8 cellular contexts compared by ENCODE assay signal in the genomic region with DNA sequence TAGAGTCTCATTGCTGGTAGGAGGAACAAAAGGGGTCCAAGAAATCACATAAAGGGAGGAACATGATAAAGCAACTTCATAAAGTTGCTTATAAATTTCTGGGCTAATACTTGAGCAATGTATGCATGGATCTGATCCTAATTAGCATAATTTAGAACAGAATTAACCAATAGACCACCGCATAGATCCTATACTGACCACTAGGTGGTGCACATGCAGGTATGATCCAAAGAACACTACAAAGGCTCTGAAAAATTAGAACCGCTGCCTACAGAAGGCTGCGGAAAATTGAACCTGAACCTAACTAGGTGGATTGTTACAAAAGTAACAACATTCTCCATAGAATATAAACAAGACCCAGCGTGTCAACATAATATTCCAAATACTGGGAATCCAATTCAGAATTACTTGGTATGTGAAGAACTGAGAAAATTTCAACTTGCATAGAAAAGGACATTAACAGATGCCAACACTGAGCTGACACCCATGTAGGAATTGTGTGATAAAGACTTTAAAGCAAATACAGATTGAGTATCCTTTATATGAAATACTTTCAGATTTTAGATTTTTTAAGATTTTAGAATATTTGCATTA. TPM values are rescaled to one million over a fixed set of nuclear protein-coding genes. Genes with fewer than 3 reads are reported as not detected.
DNase-seq lines count a peak whose midpoint lies in the region; ATAC-seq, FAIRE-seq and TF ChIP-seq lines count a peak whose summit lies in the region.

No MANE protein-coding gene starts in this region.

- H2BK120ac ChIP-seq in mesenchymal stem cell (ENCODE audit: low read depth, low read length): no peak overlapping the region

- H2AFZ ChIP-seq in mammary epithelial cell (ENCODE audit: low read depth, low read length) (no peak overlapping the region), mesenchymal stem cell (ENCODE audit: low read depth, low read length) (no peak overlapping the region)

- H3K9me3 Mint-ChIP-seq in activated CD4-positive, alpha-beta T cell treated with anti-CD3 and anti-CD28 coated beads for 36 hours (ENCODE audit: low read depth): no peaks in the 10 kb centered on the region

- H3K36me3 ChIP-seq in mammary epithelial cell (ENCODE audit: insufficient read depth, low read length): no peaks in the 10 kb centered on the region
- H3K36me3 ChIP-seq in mesenchymal stem cell (ENCODE audit: control insufficient read depth in 1 of 2, insufficient read depth in 2 of 2, low read depth in 1 of 2, low read length in 2 of 2): peaks cover 3 to 25% of the 10 kb centered on the region in 2 experiments

- 15% methylated on average over 4 of the region's 4 CpGs for WGBS in mammary epithelial cell (ENCODE audit: low coverage, missing lambda C conversion rate)
- 78% methylated on average over 1 of the region's 4 CpGs for WGBS in mesenchymal stem cell

- ATAC-seq in activated CD4-positive, alpha-beta T cell treated with anti-CD3 and anti-CD28 coated beads for 36 hours: peak; percentile 73
- peak; percentile 70 for ATAC-seq in GM21717 (IDR thresholded peaks at IDR 0.05; ENCODE audit: unreplicated experiment)

- no peak overlapping the region for H2AK5ac ChIP-seq in mesenchymal stem cell (ENCODE audit: low read length, severe bottlenecking)

- no peaks in the 10 kb centered on the region for H4K20me1 ChIP-seq in mammary epithelial cell (ENCODE audit: insufficient read depth, low read length)

- dilution Hi-C loops in mammary epithelial cell (cut with HindIII; ENCODE audit: low sequenced_read_pairs): no loop called here

- no peak overlapping the region for H3K4ac ChIP-seq in mesenchymal stem cell (ENCODE audit: low read depth in 1 of 2, low read length in 2 of 2)

- BruUV-seq in mammary epithelial cell (replicated peaks; lab: Mats Ljungman, UMichigan): no TSS peak

- H3K23ac ChIP-seq in mesenchymal stem cell (ENCODE audit: low read length in 2 of 2): no peak overlapping the region

- no peak overlapping the region for H2BK12ac ChIP-seq in mesenchymal stem cell (ENCODE audit: low read length in 2 of 2)

- intact Hi-C loops in activated CD4-positive, alpha-beta T cell treated with anti-CD3 and anti-CD28 coated beads for 36 hours (cut with DNase I, micrococcal nuclease): loop anchor here (1.0 to 5.0 kb wide), 3 partner anchors 55 to 728 kb away; a partner anchor contains a TSS
- intact Hi-C loops in mammary epithelial cell (cut with micrococcal nuclease): loop anchor here (1.0 to 5.0 kb wide), 5 partner anchors 43 to 726 kb away; a partner anchor contains a TSS

- H3K4me2 ChIP-seq in mammary epithelial cell (ENCODE audit: insufficient read depth, low read depth, low read length) (no peak overlapping the region), mesenchymal stem cell (ENCODE audit: low read length, poor library complexity, severe bottlenecking) (no peak overlapping the region)

- no peak overlapping the region for H3K27ac Mint-ChIP-seq in activated CD4-positive, alpha-beta T cell treated with anti-CD3 and anti-CD28 coated beads for 36 hours

- H3K27me3 ChIP-seq in mammary epithelial cell (ENCODE audit: insufficient read depth, low read length): no peaks in the 10 kb centered on the region
- H3K27me3 ChIP-seq in mesenchymal stem cell (ENCODE audit: control insufficient read depth in 1 of 2, insufficient read depth in 1 of 2, low read length in 2 of 2): no peaks in the 10 kb centered on the region

- H3K4me3 ChIP-seq in mammary epithelial cell (replicated peaks in 1 of 3; ENCODE audit: insufficient read depth in 1 of 3, low read depth in 2 of 3, low read length in 3 of 3) (no peak overlapping the region), mesenchymal stem cell (ENCODE audit: insufficient read depth in 1 of 2, low read depth in 1 of 2, low read length in 2 of 2) (no peak overlapping the region)

- H3K27ac ChIP-seq in mammary epithelial cell (ENCODE audit: insufficient read depth, low read depth, low read length): no peak overlapping the region
- H3K27ac ChIP-seq in mesenchymal stem cell (ENCODE audit: low read length, poor library complexity, severe bottlenecking): no peak overlapping the region

- H3K36me3 Mint-ChIP-seq in activated CD4-positive, alpha-beta T cell treated with anti-CD3 and anti-CD28 coated beads for 36 hours (ENCODE audit: low read depth): peaks cover 22% of the 10 kb centered on the region

- H3K4me3 Mint-ChIP-seq in activated CD4-positive, alpha-beta T cell treated with anti-CD3 and anti-CD28 coated beads for 36 hours: no peak overlapping the region

- no peak overlapping the region for H3K18ac ChIP-seq in mesenchymal stem cell (ENCODE audit: low read depth in 1 of 2, low read length in 2 of 2)

- FAIRE-seq in urothelium cell line (lab: Jason Lieb, UNC): no peak

- POLR2A ChIA-PET in activated CD4-positive, alpha-beta T cell treated with anti-CD3 and anti-CD28 coated beads for 36 hours (lab: Charles Lee): interaction anchor here (0.5 kb wide), 1 partner anchor 120 kb away, joined by 4 read pairs; no protein-coding TSS in a partner anchor

- peak; percentile 26 for DNase-seq in activated CD4-positive, alpha-beta T cell treated with anti-CD3 and anti-CD28 coated beads for 36 hours
- no peak for DNase-seq in activated CD4-positive, alpha-beta T cell treated with anti-CD3 and anti-CD28 coated beads for 1 hour
- DNase-seq in NCI-H526 treated with DMSO at 0.1 percent for 48 hours (lab: John Stamatoyannopoulos, UW) (peak; percentile 56), mammary epithelial cell (peak; percentile 24), mesenchymal stem cell (peak; percentile 43), urothelium cell line (ENCODE audit: low spot score) (no peak)
- DNase-seq in stimulated activated CD4-positive, alpha-beta T cell treated with anti-CD3 and anti-CD28 coated beads, Interleukin-12 subunit alpha, Interleukin-12 subunit beta, amount 100 ng/mL, for 4 hours: no peak

- H3K14ac ChIP-seq in mesenchymal stem cell (ENCODE audit: low read length in 2 of 2): no peak overlapping the region

- H4K91ac ChIP-seq in mesenchymal stem cell (ENCODE audit: low read length): no peak overlapping the region

- no peaks in the 10 kb centered on the region for H3K4me1 ChIP-seq in mammary epithelial cell (ENCODE audit: insufficient read depth, low read length)
- no peaks in the 10 kb centered on the region for H3K4me1 ChIP-seq in mesenchymal stem cell (ENCODE audit: control insufficient read depth, insufficient read depth, low read depth, low read length)

- peak; percentile 56 to 61 for TF ChIP-seq CTCF in mammary epithelial cell (conservative IDR thresholded peaks at IDR 0.05 in 1 of 2, IDR thresholded peaks at IDR 0.05 in 1 of 2; ENCODE audit: extremely low read depth in 1 of 2, insufficient read depth in 1 of 2, low read depth in 1 of 2, low read length in 2 of 2)

- H3K79me1 ChIP-seq in mesenchymal stem cell (replicated peaks; ENCODE audit: low read length, poor library complexity, severe bottlenecking): no peaks in the 10 kb centered on the region

- H3K9ac ChIP-seq in mammary epithelial cell (ENCODE audit: insufficient read depth, low read length): no peak overlapping the region
- no peak overlapping the region for H3K9ac ChIP-seq in mesenchymal stem cell (ENCODE audit: low read length)

- no peak overlapping the region for H4K8ac ChIP-seq in mesenchymal stem cell (ENCODE audit: low read length)

- H3K27me3 Mint-ChIP-seq in activated CD4-positive, alpha-beta T cell treated with anti-CD3 and anti-CD28 coated beads for 36 hours: no peaks in the 10 kb centered on the region

- in situ Hi-C loops in mammary epithelial cell (cut with MboI; ENCODE audit: low sequenced_read_pairs in 2 of 2): loop anchor here in 1 of 2 donors (25.0 kb wide), 1 partner anchor 93 kb away; no protein-coding TSS in a partner anchor

- CTCF ChIA-PET in activated CD4-positive, alpha-beta T cell treated with anti-CD3 and anti-CD28 coated beads for 36 hours (lab: Charles Lee): interaction anchor here (0.7 to 2.2 kb wide), 6 partner anchors 13 to 551 kb away, joined by 3 to 6 read pairs (median 3); no protein-coding TSS in a partner anchor
- CTCF ChIA-PET in mammary epithelial cell (lab: Charles Lee; ENCODE audit: low non-redundant PET): no interaction called here

- no peak overlapping the region for H2BK15ac ChIP-seq in mesenchymal stem cell (ENCODE audit: low read depth, poor library complexity, severe bottlenecking)

- H2BK5ac ChIP-seq in mesenchymal stem cell (ENCODE audit: low read depth, low read length, poor library complexity, severe bottlenecking): no peak overlapping the region

- H3K79me2 ChIP-seq in mammary epithelial cell (ENCODE audit: insufficient read depth, low read length): no peaks in the 10 kb centered on the region

- no peaks in the 10 kb centered on the region for H3K9me3 ChIP-seq in mammary epithelial cell (replicated peaks; ENCODE audit: insufficient read depth, low read length)
- no peaks in the 10 kb centered on the region for H3K9me3 ChIP-seq in mesenchymal stem cell (ENCODE audit: control insufficient read depth, low read length)

- peaks cover 2% of the 10 kb centered on the region for H3K4me1 Mint-ChIP-seq in activated CD4-positive, alpha-beta T cell treated with anti-CD3 and anti-CD28 coated beads for 36 hours

RNA-seq across cellular contexts. Expression of a gene that starts 23.3 kb away (rescaled TPM):
- total RNA-seq in activated CD4-positive, alpha-beta T cell treated with anti-CD3 and anti-CD28 coated beads for 36 hours: 10 to 100 TPM; 28.1 to 30.3 TPM
- 10 to 100 TPM; 10.2 to 22.1 TPM for total RNA-seq in mammary epithelial cell
- polyA plus RNA-seq in mammary epithelial cell: 20.7 TPM
- 23.2 TPM for polyA minus RNA-seq in mammary epithelial cell
- polyA plus RNA-seq in mesenchymal stem cell (2013, experiment 1 of 2): 15.3 TPM
- polyA plus RNA-seq in mesenchymal stem cell (2013, experiment 2 of 2): 15.0 TPM

RNA-seq across cellular contexts. Expression of a gene that starts 23.6 kb away (rescaled TPM):
- 1 to 10 TPM; 3.8 to 7.6 TPM for total RNA-seq in activated CD4-positive, alpha-beta T cell treated with anti-CD3 and anti-CD28 coated beads for 36 hours
- 10 to 100 TPM in 1 of 2 donors, 1 to 10 TPM in 1; 6.6 to 10.7 TPM for total RNA-seq in mammary epithelial cell
- 13.1 TPM for polyA plus RNA-seq in mammary epithelial cell
- polyA minus RNA-seq in mammary epithelial cell: 2.8 TPM
- 11.4 TPM for polyA plus RNA-seq in mesenchymal stem cell (2013, experiment 1 of 2)
- polyA plus RNA-seq in mesenchymal stem cell (2013, experiment 2 of 2): 10.1 TPM

RNA-seq across cellular contexts. Expression of a gene that starts 23.6 kb away (rescaled TPM):
- total RNA-seq in activated CD4-positive, alpha-beta T cell treated with anti-CD3 and anti-CD28 coated beads for 36 hours: 10 to 100 TPM in 1 of 2 experiments, 1 to 10 TPM in 1; 9.3 to 18.1 TPM
- total RNA-seq in mammary epithelial cell: 10 to 100 TPM in 1 of 2 donors, 1 to 10 TPM in 1; 1.8 to 23.4 TPM
- 0.65 TPM for polyA plus RNA-seq in mammary epithelial cell
- 10.4 TPM for polyA minus RNA-seq in mammary epithelial cell
- polyA plus RNA-seq in mesenchymal stem cell (2013, experiment 1 of 2): 25.4 TPM
- 30.2 TPM for polyA plus RNA-seq in mesenchymal stem cell (2013, experiment 2 of 2)

Comparison
In these comparisons a context has a peak if more than half of its experiments do, and no peak if none do; other contexts are left out.
1. DNase-seq: peak in activated CD4-positive, alpha-beta T cell treated with anti-CD3 and anti-CD28 coated beads for 36 hours (single experiment), NCI-H526 treated with DMSO at 0.1 percent for 48 hours (single experiment), mammary epithelial cell (single experiment) and mesenchymal stem cell (single experiment); none in activated CD4-positive, alpha-beta T cell treated with anti-CD3 and anti-CD28 coated beads for 1 hour (single experiment), urothelium cell line (single experiment) and stimulated activated CD4-positive, alpha-beta T cell treated with anti-CD3 and anti-CD28 coated beads, Interleukin-12 subunit alpha, Interleukin-12 subunit beta, amount 100 ng/mL, for 4 hours (single experiment).